Comparison of ENCODE assay signal across 1 cellular context in genomic region chr16:31032736-31033708, GRCh38.
A peak's percentile ranks its signal among the peaks of the same experiment; 100 is the strongest.
TF ChIP-seq lines count a peak whose summit lies in the region.

STX4 (plus strand) TSS chr16:31033558; CDS start chr16:31033806, 248 bp downstream.

TF ChIP-seq in K562, 482 proteins besides CTCF, POLR2A, EP300 and RAD21 (continued from another document and continues in another):
- peak in 1 of 2 experiments; percentile 89; a peak in 2 of 4 replicates for TF ChIP-seq ZNF318 (IDR thresholded peaks at IDR 0.05; ENCODE audit: borderline replicate concordance in 1 of 2, low read depth in 1 of 2)
- TF ChIP-seq TEAD1 (CRISPR knock-in tag; IDR thresholded peaks at IDR 0.05), result peak; percentile 74 to 97
- no peak for TF ChIP-seq ELK1 (CRISPR knock-in tag; IDR thresholded peaks at IDR 0.05)
- TF ChIP-seq PCBP2 (IDR thresholded peaks at IDR 0.05; ENCODE audit: low read depth, low read length, poor library complexity, severe bottlenecking), result no peak
- no peak for TF ChIP-seq ZBTB34 (CRISPR knock-in tag; IDR thresholded peaks at IDR 0.05)
- TF ChIP-seq NR4A1 (CRISPR knock-in tag; IDR thresholded peaks at IDR 0.05), result peak; percentile 78; the same call in 1 of the 2 replicates
- peak; percentile 74; the same call in 1 of the 2 replicates for TF ChIP-seq NR4A1 (tag; IDR thresholded peaks at IDR 0.05)
- TF ChIP-seq CUX1 (CRISPR knock-in tag; IDR thresholded peaks at IDR 0.05), result no peak
- TF ChIP-seq HBP1 (CRISPR knock-in tag; IDR thresholded peaks at IDR 0.05), result 0 out of 2 replicates have a peak, but pooled peaks have one; percentile 73
- TF ChIP-seq C11orf30 (IDR thresholded peaks at IDR 0.05; ENCODE audit: low read depth), result peak; percentile 76
- peak; percentile 85 for TF ChIP-seq ASH1L (IDR thresholded peaks at IDR 0.05; ENCODE audit: borderline replicate concordance, low read depth, partially characterized antibody)
- peak; percentile 98 for TF ChIP-seq ATF6 (CRISPR knock-in tag; IDR thresholded peaks at IDR 0.05)
- no peak for TF ChIP-seq RNF219 (CRISPR knock-in tag; IDR thresholded peaks at IDR 0.05)
- peak; percentile 84 for TF ChIP-seq KHSRP (IDR thresholded peaks at IDR 0.05)
- TF ChIP-seq TRIM24 (IDR thresholded peaks at IDR 0.05), result peak in 1 of 2 experiments; percentile 74; a peak in 2 of 4 replicates
- TF ChIP-seq CBX8 (IDR thresholded peaks at IDR 0.05; ENCODE audit: borderline replicate concordance, extremely low read depth, low read depth, low read length, poor library complexity, severe bottlenecking), result no peak
- TF ChIP-seq CEBPG (CRISPR knock-in tag; IDR thresholded peaks at IDR 0.05), result peak; percentile 78
- TF ChIP-seq CEBPG (tag; conservative IDR thresholded peaks at IDR 0.05 in 1 of 2, IDR thresholded peaks at IDR 0.05 in 1 of 2), result no peak
- no peak for TF ChIP-seq CHCHD3 (CRISPR knock-in tag; IDR thresholded peaks at IDR 0.05)
- no peak for TF ChIP-seq CC2D1A (IDR thresholded peaks at IDR 0.05)
- TF ChIP-seq ETS1 (conservative IDR thresholded peaks at IDR 0.05; ENCODE audit: control insufficient read depth, low read depth, low read length), result peak; percentile 24; the same call in 1 of the 2 replicates
- no peak for TF ChIP-seq U2AF1 (optimal IDR thresholded peaks at IDR 0.05; ENCODE audit: low read depth, low read length)
- TF ChIP-seq ZBED1 (IDR thresholded peaks at IDR 0.05), result 0 out of 2 replicates have a peak, but pooled peaks have one; percentile 22
- peak; percentile 87 for TF ChIP-seq NR2C2 (CRISPR knock-in tag; IDR thresholded peaks at IDR 0.05)
- peak; percentile 92 for TF ChIP-seq NR2C2 (tag; IDR thresholded peaks at IDR 0.05)
- no peak; the same call in 1 of the 2 replicates for TF ChIP-seq MYBL2 (IDR thresholded peaks at IDR 0.05; ENCODE audit: low read depth)
- TF ChIP-seq MYBL2 (CRISPR knock-in tag; IDR thresholded peaks at IDR 0.05; ENCODE audit: borderline replicate concordance), result no peak
- TF ChIP-seq L3MBTL2 (IDR thresholded peaks at IDR 0.05), result peak; percentile 99
